In the genomic region with DNA sequence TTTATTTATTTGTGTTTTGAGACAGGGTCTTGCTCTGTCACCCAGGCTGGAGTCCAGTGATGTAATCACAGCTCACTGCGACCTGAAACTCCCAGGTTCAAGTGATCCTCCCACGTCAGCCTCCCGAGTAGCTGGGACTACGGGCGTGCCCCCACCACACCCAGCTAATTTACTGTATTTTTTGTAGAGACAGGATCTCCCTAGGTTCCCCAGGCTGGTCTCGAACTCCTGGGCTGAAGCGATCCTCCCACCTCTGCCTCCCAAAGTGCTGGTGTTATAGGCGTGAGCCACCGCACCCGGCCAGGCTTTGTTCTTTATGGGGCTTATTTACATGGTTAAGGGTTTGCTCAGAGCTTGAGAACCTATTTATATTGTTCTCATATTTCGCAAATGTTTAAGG, we compare ENCODE assay signal across 1 cellular context.
TF ChIP-seq lines count a peak whose summit lies in the region.

No MANE protein-coding gene starts in this region.

TF ChIP-seq in A549, 52 proteins besides CTCF, POLR2A, EP300 and RAD21:
- TF ChIP-seq ZC3H11A (IDR thresholded peaks at IDR 0.05), result no peak
- no peak for TF ChIP-seq FOSL2 (IDR thresholded peaks at IDR 0.05)
- no peak for TF ChIP-seq FOSL2 (CRISPR knock-in tag; IDR thresholded peaks at IDR 0.05)
- no peak for TF ChIP-seq EHF (CRISPR knock-in tag; IDR thresholded peaks at IDR 0.05)
- TF ChIP-seq CEBPB (IDR thresholded peaks at IDR 0.05), result no peak
- no peak for TF ChIP-seq ZNF302 (CRISPR knock-in tag; IDR thresholded peaks at IDR 0.05)
- TF ChIP-seq CBX8 (IDR thresholded peaks at IDR 0.05), result no peak
- TF ChIP-seq, protein P1, sequence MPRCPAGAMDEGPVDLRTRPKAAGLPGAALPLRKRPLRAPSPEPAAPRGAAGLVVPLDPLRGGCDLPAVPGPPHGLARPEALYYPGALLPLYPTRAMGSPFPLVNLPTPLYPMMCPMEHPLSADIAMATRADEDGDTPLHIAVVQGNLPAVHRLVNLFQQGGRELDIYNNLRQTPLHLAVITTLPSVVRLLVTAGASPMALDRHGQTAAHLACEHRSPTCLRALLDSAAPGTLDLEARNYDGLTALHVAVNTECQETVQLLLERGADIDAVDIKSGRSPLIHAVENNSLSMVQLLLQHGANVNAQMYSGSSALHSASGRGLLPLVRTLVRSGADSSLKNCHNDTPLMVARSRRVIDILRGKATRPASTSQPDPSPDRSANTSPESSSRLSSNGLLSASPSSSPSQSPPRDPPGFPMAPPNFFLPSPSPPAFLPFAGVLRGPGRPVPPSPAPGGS (IDR thresholded peaks at IDR 0.05), result no peak
- TF ChIP-seq FOXS1 (CRISPR knock-in tag; IDR thresholded peaks at IDR 0.05), result no peak
- TF ChIP-seq NPAS2 (CRISPR knock-in tag; IDR thresholded peaks at IDR 0.05; ENCODE audit: borderline replicate concordance), result no peak
- TF ChIP-seq TP53 (CRISPR knock-in tag; IDR thresholded peaks at IDR 0.05), result no peak
- no peak for TF ChIP-seq ZSCAN20 (CRISPR knock-in tag; IDR thresholded peaks at IDR 0.05)
- TF ChIP-seq MYC (IDR thresholded peaks at IDR 0.05; ENCODE audit: borderline replicate concordance, low read length), result no peak
- no peak for TF ChIP-seq SMC3 (IDR thresholded peaks at IDR 0.05)
- no peak for TF ChIP-seq NR3C1 (IDR thresholded peaks at IDR 0.05)
